In the genomic region with DNA sequence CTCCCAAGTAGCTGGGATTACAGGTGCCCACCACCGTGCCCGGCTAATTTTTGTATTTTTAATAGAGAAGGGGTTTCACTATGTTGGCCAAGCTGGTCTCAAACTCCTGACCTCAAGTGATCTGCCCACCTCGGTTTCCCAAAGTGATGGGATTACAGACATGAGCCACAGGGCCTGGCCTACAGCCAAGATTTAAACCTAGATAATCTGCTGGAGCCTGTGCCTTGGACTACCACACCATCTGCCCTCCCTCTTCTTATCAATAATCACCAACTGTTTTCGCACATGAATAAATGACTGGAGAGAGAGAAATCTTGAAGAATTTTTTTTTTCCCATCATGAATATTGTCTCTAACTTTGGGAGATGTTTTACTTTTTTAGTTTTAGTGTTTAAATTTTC, we compare ENCODE assay signal across 1 cellular context. TPM values are rescaled to one million over a fixed set of nuclear protein-coding genes. Genes with fewer than 3 reads are reported as not detected.
"Had no signal": no experiment of that assay in that cellular context is flagged by ENCODE, and none has a peak within 500 bp of the region (broad histone marks: within the 10 kb centered on the region; RNA-seq: fewer than 3 reads in every experiment).

No MANE protein-coding gene starts in this region.

RNA-seq across cellular contexts. Expression of gene RHCE, which starts 10.6 kb away (rescaled TPM):
- total RNA-seq: HT-29 had no signal
